8 cellular contexts compared by ENCODE assay signal in genomic region chr11:86954288-86955110, GRCh38. TPM values are rescaled to one million over a fixed set of nuclear protein-coding genes. Genes with fewer than 3 reads are reported as not detected.
DNase-seq lines count a peak whose midpoint lies in the region; FAIRE-seq and TF ChIP-seq lines count a peak whose summit lies in the region.

No MANE protein-coding gene starts in this region.

- FAIRE-seq in HTR-8/SVneo (lab: Jason Lieb, UNC) = peak; percentile 66
- no peak for FAIRE-seq in kidney (lab: Jason Lieb, UNC)

- no peak for TF ChIP-seq CTCF in astrocyte of the spinal cord (IDR thresholded peaks at IDR 0.05; ENCODE audit: low read depth, low read length)
- TF ChIP-seq CTCF in kidney (IDR thresholded peaks at IDR 0.05; ENCODE audit: borderline replicate concordance, extremely low read depth, insufficient read depth) = no peak

- peak overlapping the region; percentile 48 for H3K4me3 ChIP-seq in astrocyte of the spinal cord (ENCODE audit: low read depth, low read length)
- peak overlapping the region; percentile 72 to 95 for H3K4me3 ChIP-seq in kidney (ENCODE audit: low read length in 2 of 2)
- peak overlapping the region; percentile 92 to 99 (median 95) for H3K4me3 ChIP-seq in subcutaneous abdominal adipose tissue (ENCODE audit: low read depth in 1 of 5, low read length in 5 of 5)

- in situ Hi-C loops in astrocyte of the spinal cord (cut with HindIII; ENCODE audit: low sequenced_read_pairs) = no loop called here

- H3K27ac ChIP-seq in kidney (ENCODE audit: low read depth in 2 of 2, low read length in 2 of 2) = peak overlapping the region; percentile 82
- peak overlapping the region; percentile 94 for H3K27ac ChIP-seq in subcutaneous abdominal adipose tissue (ENCODE audit: low read depth, low read length)

- H3K4me1 ChIP-seq in kidney (ENCODE audit: control insufficient read depth in 1 of 2, insufficient read depth in 1 of 2, low read depth in 1 of 2, low read length in 2 of 2) (peaks cover 29 to 40% of the 10 kb centered on the region in 2 donors), subcutaneous abdominal adipose tissue (ENCODE audit: control insufficient read depth in 5 of 5, insufficient read depth in 5 of 5, low read length in 5 of 5) (peaks cover 8 to 66% (median 54%) of the 10 kb centered on the region in 5 donors)

- intact Hi-C loops in kidney (cut with DNase I) = no loop called here

- H3K9ac ChIP-seq in kidney (ENCODE audit: low read length in 2 of 2) (peak overlapping the region; percentile 63 to 76), subcutaneous abdominal adipose tissue (ENCODE audit: low read length in 5 of 5) (peak overlapping the region; percentile 83 to 91 (median 88))

- H3K36me3 ChIP-seq in kidney (ENCODE audit: control insufficient read depth in 1 of 2, insufficient read depth in 2 of 2, low read length in 2 of 2) (peaks cover 9 to 15% of the 10 kb centered on the region in 2 donors), subcutaneous abdominal adipose tissue (ENCODE audit: control insufficient read depth in 5 of 5, insufficient read depth in 5 of 5, low read length in 5 of 5) (peaks cover 5 to 29% (median 23%) of the 10 kb centered on the region in 5 donors)

- H3K9me3 ChIP-seq in kidney (ENCODE audit: control insufficient read depth in 1 of 2, low read length in 2 of 2) (no peaks in the 10 kb centered on the region), subcutaneous abdominal adipose tissue (ENCODE audit: control insufficient read depth in 5 of 5, low read length in 5 of 5) (no peaks in the 10 kb centered on the region)

- H3K27me3 ChIP-seq in subcutaneous abdominal adipose tissue (ENCODE audit: control insufficient read depth in 5 of 5, insufficient read depth in 4 of 5, low read length in 5 of 5) = no peaks in the 10 kb centered on the region

- DNase-seq in NCI-H82 (lab: John Stamatoyannopoulos, UW) (peak; percentile 31), NCI-H82 treated with DMSO at 0.1 percent for 48 hours (lab: John Stamatoyannopoulos, UW; ENCODE audit: unreplicated experiment) (no peak), HTR-8/SVneo (ENCODE audit: insufficient read length, low spot score) (no peak), astrocyte of the spinal cord (ENCODE audit: low read depth, low spot score) (no peak), kidney (peak; percentile 77), NCI-H1048 (lab: John Stamatoyannopoulos, UW) (no peak)
- DNase-seq in stimulated activated CD4-positive, alpha-beta T cell treated with anti-CD3 and anti-CD28 coated beads, Interleukin-2, amount 100 ng/mL, for 48 hours = no peak

RNA-seq across cellular contexts. Expression of gene FZD4, which starts 0.7 kb away (rescaled TPM):
- 41.4 TPM for total RNA-seq in kidney
- polyA plus RNA-seq in kidney (ENCODE audit: insufficient read depth, low read depth, low replicate concordance) = 21.4 TPM

Comparison
In these comparisons a context has a peak if more than half of its experiments do, and no peak if none do; other contexts are left out.
1. DNase-seq: peak in NCI-H82 (single experiment) and kidney (single experiment); none in NCI-H82 treated with DMSO at 0.1 percent for 48 hours (single experiment), HTR-8/SVneo (single experiment), astrocyte of the spinal cord (single experiment), NCI-H1048 (single experiment) and stimulated activated CD4-positive, alpha-beta T cell treated with anti-CD3 and anti-CD28 coated beads, Interleukin-2, amount 100 ng/mL, for 48 hours (0 of 2).
2. Peak in every context shown above with its lines, with median percentiles within 50 percentile points of each other: H3K4me3 ChIP-seq.